ENCODE assay signal across 8 cellular contexts in the genomic region with DNA sequence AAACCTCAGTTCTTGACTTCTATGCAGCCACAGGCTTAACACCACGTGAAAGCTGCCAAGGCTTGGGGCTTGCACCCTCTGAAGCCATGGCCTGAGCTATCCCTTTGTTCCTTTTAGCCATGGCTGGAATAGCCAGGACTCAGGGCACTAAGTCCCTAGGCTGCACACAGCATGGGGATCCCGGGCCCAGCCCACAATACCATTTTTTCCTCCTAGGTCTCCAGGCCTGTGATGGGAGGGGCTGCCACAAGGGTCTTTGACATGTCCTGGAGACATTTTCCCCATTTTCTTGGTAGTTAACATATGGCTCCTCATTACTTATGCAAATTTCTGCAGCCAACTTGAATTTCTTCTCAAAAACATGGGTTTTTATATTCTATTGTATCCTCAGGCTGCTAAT.
"Had no signal": no experiment of that assay in that cellular context is flagged by ENCODE, and none has a peak within 500 bp of the region (broad histone marks: within the 10 kb centered on the region; RNA-seq: fewer than 3 reads in every experiment).

No MANE protein-coding gene starts in this region.

- ATAC-seq: GM12878 had no signal

- H3K4me3 ChIP-seq: GM12878 had no signal

- DNase-seq: GDM1, GF-D8 had no signal

- FAIRE-seq: G401.6, GM12878, GM12891, GM12892, GM18507, GM19239 had no signal
